Comparison of ENCODE assay signal across 15 cellular contexts in genomic region chr17:57108656-57109392, GRCh38. TPM values are rescaled to one million over a fixed set of nuclear protein-coding genes. Genes with fewer than 3 reads are reported as not detected.
DNase-seq lines count a peak whose midpoint lies in the region; ATAC-seq, FAIRE-seq and TF ChIP-seq lines count a peak whose summit lies in the region.
"Had no signal": no experiment of that assay in that cellular context is flagged by ENCODE, and none has a peak within 500 bp of the region (broad histone marks: within the 10 kb centered on the region; RNA-seq: fewer than 3 reads in every experiment).

No MANE protein-coding gene starts in this region.

- in situ Hi-C loops in transverse colon (cut with MboI; ENCODE audit: low pct_ligation_motif_present in 1 of 4, low pct_unique_long_range_greater_than_20kb in 1 of 4, low sequenced_read_pairs in 3 of 4) = loop anchor here in 1 of 4 donors (25.0 kb wide), 1 partner anchor 272 kb away; the partner anchor contains the start of genes C17orf67 and DGKE

- TF ChIP-seq POLR2A in transverse colon (IDR thresholded peaks at IDR 0.05) (peak; percentile 38), GM12891 (IDR thresholded peaks at IDR 0.05; ENCODE audit: low read depth, low read length) (no peak)

- TF ChIP-seq CTCF in lung (IDR thresholded peaks at IDR 0.05; ENCODE audit: control extremely low read depth, extremely low read depth) = no peak
- peak in 2 of 5 experiments; percentile 14 to 35 for TF ChIP-seq CTCF in transverse colon (IDR thresholded peaks at IDR 0.05)

- peaks cover 8% of the 10 kb centered on the region for H3K4me1 Mint-ChIP-seq in activated T-cell treated with anti-CD3 and anti-CD28 coated beads, Interleukin-2, amount 50 U/mL, for 24 hours (ENCODE audit: low read depth)
- H3K4me1 Mint-ChIP-seq in activated T-cell treated with anti-CD3 and anti-CD28 coated beads, Interleukin-2, amount 50 U/mL, for 72 hours (ENCODE audit: low read depth) = no peaks in the 10 kb centered on the region

- H3K27me3 ChIP-seq in esophagus (ENCODE audit: control insufficient read depth in 1 of 2, insufficient read depth in 2 of 2, low read length in 2 of 2) = no peaks in the 10 kb centered on the region
- H3K27me3 ChIP-seq in lung (ENCODE audit: control insufficient read depth, insufficient read depth) = no peaks in the 10 kb centered on the region
- H3K27me3 ChIP-seq in transverse colon = no peaks in the 10 kb centered on the region
- H3K27me3 ChIP-seq: spleen had no signal

- DNase-seq in activated T-cell treated with anti-CD3 and anti-CD28 coated beads, Interleukin-2, amount 50 U/mL, for 24 hours = no peak
- DNase-seq in activated T-cell treated with anti-CD3 and anti-CD28 coated beads, Interleukin-2, amount 50 U/mL, for 72 hours = no peak
- DNase-seq in lung (ENCODE audit: low spot score) (no peak), transverse colon (peak; percentile 61), GM12891 (ENCODE audit: insufficient read length, low spot score) (no peak), amygdala (lab: John Stamatoyannopoulos, UW) (no peak), inferior parietal cortex (ENCODE audit: extremely low spot score) (no peak)
- DNase-seq: activated CD4-positive, CD25-positive, alpha-beta regulatory T cell treated with anti-CD3 and anti-CD28 coated beads, Interleukin-2, amount 50 U/mL, for 72 hours; naive thymus-derived CD4-positive, alpha-beta T cell; NCI-H1105; NK-92 treated with Interleukin-12 subunit alpha and Interleukin-12 subunit beta, amount 100 ng/mL, for 24 hours; SK-N-SH; spleen had no signal

- H3K27ac Mint-ChIP-seq in activated T-cell treated with anti-CD3 and anti-CD28 coated beads, Interleukin-2, amount 50 U/mL, for 24 hours = peak overlapping the region; percentile 12
- H3K27ac Mint-ChIP-seq in activated T-cell treated with anti-CD3 and anti-CD28 coated beads, Interleukin-2, amount 50 U/mL, for 72 hours = no peak overlapping the region

- H3K9me3 ChIP-seq in esophagus (ENCODE audit: control insufficient read depth in 2 of 2, insufficient read depth in 1 of 2, low read depth in 1 of 2, low read length in 1 of 2) = no peaks in the 10 kb centered on the region
- no peaks in the 10 kb centered on the region for H3K9me3 ChIP-seq in lung (ENCODE audit: control insufficient read depth in 2 of 2, insufficient read depth in 1 of 2, low read length in 1 of 2)
- no peaks in the 10 kb centered on the region for H3K9me3 ChIP-seq in transverse colon
- H3K9me3 ChIP-seq: SK-N-SH, spleen had no signal

- 72 to 75% methylated on average over 13 of the region's 13 CpGs for WGBS in esophagus, 2 donors
- 81 to 84% methylated on average over 13 of the region's 13 CpGs for WGBS in lung, 2 donors
- WGBS in transverse colon (ENCODE audit: low coverage in 1 of 2), 2 donors = 64% methylated on average over 13 of the region's 13 CpGs; no CpG with 5 or more reads in 1 of the 2 donors

- H3K4me1 ChIP-seq in esophagus (ENCODE audit: control insufficient read depth in 2 of 2, insufficient read depth in 2 of 2, low read length in 1 of 2) (peaks cover 12 to 31% of the 10 kb centered on the region in 2 donors), lung (ENCODE audit: control insufficient read depth in 2 of 2, insufficient read depth in 2 of 2, low read length in 2 of 2) (peaks cover 10 to 18% of the 10 kb centered on the region in 2 donors), transverse colon (peaks cover 21 to 67% (median 57%) of the 10 kb centered on the region in 4 donors)

- H3K4me3 Mint-ChIP-seq in activated T-cell treated with anti-CD3 and anti-CD28 coated beads, Interleukin-2, amount 50 U/mL, for 24 hours = no peak overlapping the region
- H3K4me3 Mint-ChIP-seq in activated T-cell treated with anti-CD3 and anti-CD28 coated beads, Interleukin-2, amount 50 U/mL, for 72 hours = no peak overlapping the region
- H3K4me3 Mint-ChIP-seq: naive thymus-derived CD4-positive, alpha-beta T cell had no signal

- peaks cover 79% of the 10 kb centered on the region for H3K36me3 Mint-ChIP-seq in activated T-cell treated with anti-CD3 and anti-CD28 coated beads, Interleukin-2, amount 50 U/mL, for 24 hours (ENCODE audit: low read depth)
- peaks cover 0 to 2% of the 10 kb centered on the region in 2 donors for H3K36me3 Mint-ChIP-seq in activated T-cell treated with anti-CD3 and anti-CD28 coated beads, Interleukin-2, amount 50 U/mL, for 72 hours (ENCODE audit: insufficient read depth in 2 of 2)

- H3K9me3 Mint-ChIP-seq in activated T-cell treated with anti-CD3 and anti-CD28 coated beads, Interleukin-2, amount 50 U/mL, for 24 hours = no peaks in the 10 kb centered on the region
- no peaks in the 10 kb centered on the region for H3K9me3 Mint-ChIP-seq in activated T-cell treated with anti-CD3 and anti-CD28 coated beads, Interleukin-2, amount 50 U/mL, for 72 hours
- H3K9me3 Mint-ChIP-seq: naive thymus-derived CD4-positive, alpha-beta T cell had no signal

- intact Hi-C loops in transverse colon (cut with DNase I; ENCODE audit: low total_unique reads) = no loop called here

- H3K4me3 ChIP-seq in esophagus (ENCODE audit: low read depth in 1 of 2, low read length in 2 of 2) = no peak overlapping the region
- no peak overlapping the region for H3K4me3 ChIP-seq in lung
- H3K4me3 ChIP-seq in transverse colon = no peak overlapping the region
- H3K4me3 ChIP-seq: spleen had no signal

- H3K36me3 ChIP-seq in esophagus (ENCODE audit: control insufficient read depth in 2 of 2, insufficient read depth in 2 of 2, low read length in 1 of 2) (peaks cover 4 to 20% of the 10 kb centered on the region in 2 donors), lung (ENCODE audit: control insufficient read depth in 2 of 2, insufficient read depth in 2 of 2, low read length in 2 of 2) (peaks cover 0 to 15% of the 10 kb centered on the region in 2 donors), transverse colon (peaks cover 0 to 9% (median 4%) of the 10 kb centered on the region in 4 donors)

- H3K27ac ChIP-seq in esophagus (ENCODE audit: low read depth in 2 of 2, low read length in 1 of 2) (peak overlapping the region; percentile 22 to 74), lung (ENCODE audit: low read depth in 1 of 2, low read length in 1 of 2) (peak overlapping the region; percentile 23 to 55), transverse colon (peak overlapping the region; percentile 81 to 89 (median 88))
- H3K27ac ChIP-seq: spleen had no signal

- TF ChIP-seq EP300 in transverse colon (IDR thresholded peaks at IDR 0.05; ENCODE audit: low read depth) = no peak

- H3K27me3 Mint-ChIP-seq in activated T-cell treated with anti-CD3 and anti-CD28 coated beads, Interleukin-2, amount 50 U/mL, for 24 hours = no peaks in the 10 kb centered on the region
- no peaks in the 10 kb centered on the region for H3K27me3 Mint-ChIP-seq in activated T-cell treated with anti-CD3 and anti-CD28 coated beads, Interleukin-2, amount 50 U/mL, for 72 hours (ENCODE audit: low read depth)
- H3K27me3 Mint-ChIP-seq: naive thymus-derived CD4-positive, alpha-beta T cell had no signal

- FAIRE-seq in GM12891 (lab: Jason Lieb, UNC) = no peak
- FAIRE-seq: endothelial cell of umbilical vein had no signal

- no peak for ATAC-seq in activated T-cell treated with anti-CD3 and anti-CD28 coated beads, Interleukin-2, amount 50 U/mL, for 72 hours (replicated peaks in 1 of 2)
- no peak for ATAC-seq in lung (ENCODE audit: insufficient read depth, low FRiP score)
- ATAC-seq: naive thymus-derived CD4-positive, alpha-beta T cell had no signal

TF ChIP-seq in GM12891, 5 proteins besides CTCF, POLR2A, EP300 and RAD21:
- TF ChIP-seq POU2F2 (IDR thresholded peaks at IDR 0.05; ENCODE audit: low read depth, low read length) (no peak), POLR2AphosphoS5 (IDR thresholded peaks at IDR 0.05; ENCODE audit: low read depth, low read length) (no peak), TAF1 (IDR thresholded peaks at IDR 0.05; ENCODE audit: low read depth, low read length) (no peak), SPI1 (IDR thresholded peaks at IDR 0.05; ENCODE audit: low read depth, low read length) (no peak), PAX5 (IDR thresholded peaks at IDR 0.05; ENCODE audit: insufficient read depth, low read length, severe bottlenecking) (no peak)
TF ChIP-seq in GM12891: peak in this region for 0.

RNA-seq across cellular contexts. Expression of gene AKAP1, which starts 23.8 kb away (rescaled TPM):
- total RNA-seq in activated T-cell treated with anti-CD3 and anti-CD28 coated beads, Interleukin-2, amount 50 U/mL, for 72 hours = 10 to 100 TPM; 19.6 to 23.1 TPM
- polyA plus RNA-seq in esophagus (10 to 100 TPM; 15.1 to 27.8 TPM), lung (10 to 100 TPM; 23.1 to 26.9 TPM)
- total RNA-seq in lung (10 to 100 TPM; 32.7 to 46.4 TPM), transverse colon (100 to 1,000 TPM; 137 to 193 (median 171) TPM)
- polyA plus RNA-seq in GM12891 (2012; ENCODE audit: low read depth, missing spikeins) = 10.7 TPM
